Comparison of ENCODE assay signal across 28 cellular contexts in genomic region chr7:36456548-36456947, GRCh38.
"Had no signal": no experiment of that assay in that cellular context is flagged by ENCODE, and none has a peak within 500 bp of the region (broad histone marks: within the 10 kb centered on the region; RNA-seq: fewer than 3 reads in every experiment).

No MANE protein-coding gene starts in this region.

- ATAC-seq: activated T-cell treated with anti-CD3 and anti-CD28 coated beads, Interleukin-2, amount 50 U/mL, for 72 hours; effector memory CD8-positive, alpha-beta T cell; esophagus mucosa; heart right ventricle; stimulated activated naive B cell treated with anti-CD40 and anti-IgM and Interleukin-4, amounts not matched to agents 10 μg/mL and 1 μg/mL and 100 μg/mL, for 72 hours; T-helper 17 cell had no signal

- FAIRE-seq: islet of Langerhans, small intestine had no signal

- H3K27me3 ChIP-seq: adrenal gland, ascending aorta, heart right ventricle, ovary, sigmoid colon, stomach, thyroid gland had no signal

- DNase-seq: activated CD4-positive, alpha-beta memory T cell treated with anti-CD3 and anti-CD28 coated beads, Interleukin-2, amount 10 ng/mL, durations not matched to agents 7 days and 5 days; activated CD4-positive, CD25-positive, alpha-beta regulatory T cell treated with anti-CD3 and anti-CD28 coated beads, Interleukin-2, amount 50 U/mL, for 72 hours; activated naive CD4-positive, alpha-beta T cell; activated naive CD8-positive, alpha-beta T cell treated with anti-CD3 and anti-CD28 coated beads for 36 hours; activated T-cell treated with anti-CD3 and anti-CD28 coated beads, Interleukin-2, amount 50 U/mL, for 72 hours; adrenal gland; cortex of kidney; effector memory CD8-positive, alpha-beta T cell; foreskin melanocyte; heart right ventricle; left ventricle myocardium inferior; naive B cell; ovary; retina; sigmoid colon; small intestine; stimulated activated CD4-positive, alpha-beta T cell treated with anti-CD3 and anti-CD28 coated beads, Interleukin-2, amount 100 ng/mL, for 24 hours; stimulated activated naive B cell treated with anti-CD40 and anti-IgM and Interleukin-4, amounts not matched to agents 10 μg/mL and 1 μg/mL and 100 μg/mL, for 72 hours; stomach; T-helper 17 cell; T1000; thyroid gland; WERI-Rb-1 had no signal

- H3K9me3 ChIP-seq: adrenal gland, ascending aorta, heart right ventricle, left ventricle myocardium inferior, ovary, prostate gland, sigmoid colon, stomach, thyroid gland had no signal

- H3K4me3 ChIP-seq: adrenal gland, ascending aorta, heart right ventricle, left ventricle myocardium inferior, lung, ovary, prostate gland, sigmoid colon, stomach, thyroid gland had no signal

- H3K4me1 ChIP-seq: adrenal gland, ascending aorta, heart right ventricle, left ventricle myocardium inferior, prostate gland, sigmoid colon, stomach, thyroid gland had no signal

- H3K36me3 ChIP-seq: adrenal gland, ascending aorta, left ventricle myocardium inferior, ovary, prostate gland, sigmoid colon, stomach, thyroid gland had no signal

- H3K27ac ChIP-seq: adrenal gland, ascending aorta, heart right ventricle, left ventricle myocardium inferior, ovary, prostate gland, sigmoid colon, stomach, thyroid gland, WERI-Rb-1 had no signal
